In the genomic region with DNA sequence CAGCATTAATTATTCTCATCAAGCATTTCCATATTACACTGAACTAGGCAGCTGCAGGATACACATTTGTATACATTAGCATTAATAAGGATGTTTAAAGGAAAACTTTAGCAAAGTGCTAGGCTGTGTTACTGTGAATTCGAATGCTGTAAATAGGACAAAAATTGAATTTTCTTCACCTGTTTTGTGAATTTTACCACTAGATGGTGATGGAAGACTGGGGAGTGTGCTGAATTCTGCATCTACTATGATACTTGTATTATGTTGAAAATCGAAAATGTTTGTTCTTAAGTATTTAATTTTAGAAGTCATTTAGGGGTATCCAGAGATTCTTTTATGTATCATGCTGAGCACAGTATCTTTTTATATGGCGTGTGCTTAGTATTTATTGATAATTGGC, we compare ENCODE assay signal across 11 cellular contexts. TPM values are rescaled to one million over a fixed set of nuclear protein-coding genes. Genes with fewer than 3 reads are reported as not detected.
A peak's percentile ranks its signal among the peaks of the same experiment; 100 is the strongest.
DNase-seq lines count a peak whose midpoint lies in the region; ATAC-seq and TF ChIP-seq lines count a peak whose summit lies in the region.
"Had no signal": no experiment of that assay in that cellular context is flagged by ENCODE, and none has a peak within 500 bp of the region (broad histone marks: within the 10 kb centered on the region; RNA-seq: fewer than 3 reads in every experiment).

No MANE protein-coding gene starts in this region.

- H3K27me3 ChIP-seq in OCI-LY1 (ENCODE audit: insufficient read depth, low read length), result no peaks in the 10 kb centered on the region
- no peaks in the 10 kb centered on the region for H3K27me3 ChIP-seq in fibroblast of lung (ENCODE audit: control insufficient read depth, insufficient read depth, low read length)

- H3K9me3 Mint-ChIP-seq in activated CD4-positive, alpha-beta T cell treated with anti-CD3 and anti-CD28 coated beads, Interleukin-2, amount 10 ng/mL, durations not matched to agents 24 days and 14 days, result no peaks in the 10 kb centered on the region
- H3K9me3 Mint-ChIP-seq in activated CD4-positive, alpha-beta T cell treated with anti-CD3 and anti-CD28 coated beads, Interleukin-2, amount 10 ng/mL, durations not matched to agents 7 days and 5 days, result no peaks in the 10 kb centered on the region
- no peaks in the 10 kb centered on the region for H3K9me3 Mint-ChIP-seq in type B pancreatic cell
- H3K9me3 Mint-ChIP-seq: T-helper 2 cell treated with Interferon-gamma antibody and Interleukin-4, amounts not matched to agents 5 μg/mL and 100 μg/mL, for 36 hours had no signal

- H2AFZ ChIP-seq in OCI-LY1 (ENCODE audit: low read length) (no peak overlapping the region), fibroblast of lung (ENCODE audit: low read length) (no peak overlapping the region)

- POLR2A ChIA-PET in activated CD4-positive, alpha-beta T cell treated with anti-CD3 and anti-CD28 coated beads, Interleukin-2, amount 10 ng/mL, durations not matched to agents 7 days and 5 days (lab: Charles Lee), result no interaction called here

- H3K4me1 Mint-ChIP-seq in activated CD4-positive, alpha-beta T cell treated with anti-CD3 and anti-CD28 coated beads, Interleukin-2, amount 10 ng/mL, durations not matched to agents 24 days and 14 days, result no peaks in the 10 kb centered on the region
- no peaks in the 10 kb centered on the region for H3K4me1 Mint-ChIP-seq in activated CD4-positive, alpha-beta T cell treated with anti-CD3 and anti-CD28 coated beads, Interleukin-2, amount 10 ng/mL, durations not matched to agents 7 days and 5 days
- no peaks in the 10 kb centered on the region for H3K4me1 Mint-ChIP-seq in type B pancreatic cell (ENCODE audit: unreplicated experiment)

- TF ChIP-seq CTCF in OCI-LY1 (IDR thresholded peaks at IDR 0.05; ENCODE audit: low read length), result peak; percentile 51; the same call in 1 of the 2 replicates
- TF ChIP-seq CTCF in fibroblast of lung (conservative IDR thresholded peaks at IDR 0.05 in 1 of 2, IDR thresholded peaks at IDR 0.05 in 1 of 2; ENCODE audit: low read depth in 1 of 2, low read length in 2 of 2), result peak; percentile 56 to 61
- peak; percentile 62 for TF ChIP-seq CTCF in type B pancreatic cell (conservative IDR thresholded peaks at IDR 0.05)

- H3K4me1 ChIP-seq in OCI-LY1 (ENCODE audit: insufficient read depth, low read length, severe bottlenecking) (no peaks in the 10 kb centered on the region), fibroblast of lung (ENCODE audit: control insufficient read depth, extremely low read depth, insufficient read depth, low read length) (no peaks in the 10 kb centered on the region)

- no peaks in the 10 kb centered on the region for H3F3A ChIP-seq in OCI-LY1 (ENCODE audit: insufficient read depth, low read length)

- H3K9me2 ChIP-seq in OCI-LY1 (ENCODE audit: low read depth, low read length), result no peaks in the 10 kb centered on the region

- no peaks in the 10 kb centered on the region for H3K36me3 Mint-ChIP-seq in activated CD4-positive, alpha-beta T cell treated with anti-CD3 and anti-CD28 coated beads, Interleukin-2, amount 10 ng/mL, durations not matched to agents 24 days and 14 days (ENCODE audit: low read depth)
- no peaks in the 10 kb centered on the region for H3K36me3 Mint-ChIP-seq in activated CD4-positive, alpha-beta T cell treated with anti-CD3 and anti-CD28 coated beads, Interleukin-2, amount 10 ng/mL, durations not matched to agents 7 days and 5 days (ENCODE audit: low read depth)
- no peaks in the 10 kb centered on the region for H3K36me3 Mint-ChIP-seq in type B pancreatic cell

- peaks cover 14% of the 10 kb centered on the region for H3K27me3 Mint-ChIP-seq in activated CD4-positive, alpha-beta T cell treated with anti-CD3 and anti-CD28 coated beads, Interleukin-2, amount 10 ng/mL, durations not matched to agents 24 days and 14 days
- H3K27me3 Mint-ChIP-seq in activated CD4-positive, alpha-beta T cell treated with anti-CD3 and anti-CD28 coated beads, Interleukin-2, amount 10 ng/mL, durations not matched to agents 7 days and 5 days, result no peaks in the 10 kb centered on the region
- no peaks in the 10 kb centered on the region for H3K27me3 Mint-ChIP-seq in type B pancreatic cell

- H3K4me3 ChIP-seq in OCI-LY1 (ENCODE audit: low read depth, low read length, poor library complexity, severe bottlenecking), result no peak overlapping the region
- no peak overlapping the region for H3K4me3 ChIP-seq in fibroblast of lung (replicated peaks in 1 of 4; ENCODE audit: control extremely low read depth in 1 of 4, insufficient read depth in 1 of 4, low read depth in 3 of 4, low read length in 4 of 4)
- H3K4me3 ChIP-seq: skin epidermis had no signal

- no peak for ATAC-seq in GM18909 (IDR thresholded peaks at IDR 0.05; ENCODE audit: poor library complexity, unreplicated experiment)

- H3K79me2 ChIP-seq in OCI-LY1 (ENCODE audit: insufficient read depth, low read length) (no peaks in the 10 kb centered on the region), fibroblast of lung (ENCODE audit: control insufficient read depth, insufficient read depth, low read length) (no peaks in the 10 kb centered on the region)

- H3K9me3 ChIP-seq in OCI-LY1 (ENCODE audit: low read length) (no peaks in the 10 kb centered on the region), fibroblast of lung (ENCODE audit: control insufficient read depth, insufficient read depth, low read depth, low read length) (no peaks in the 10 kb centered on the region)

- H4K20me1 ChIP-seq in OCI-LY1 (ENCODE audit: insufficient read depth, low read length) (no peaks in the 10 kb centered on the region), fibroblast of lung (ENCODE audit: control insufficient read depth, extremely low read depth, insufficient read depth, low read length) (no peaks in the 10 kb centered on the region)

- no peak overlapping the region for H3K27ac Mint-ChIP-seq in activated CD4-positive, alpha-beta T cell treated with anti-CD3 and anti-CD28 coated beads, Interleukin-2, amount 10 ng/mL, durations not matched to agents 24 days and 14 days
- no peak overlapping the region for H3K27ac Mint-ChIP-seq in activated CD4-positive, alpha-beta T cell treated with anti-CD3 and anti-CD28 coated beads, Interleukin-2, amount 10 ng/mL, durations not matched to agents 7 days and 5 days
- H3K27ac Mint-ChIP-seq in type B pancreatic cell, result no peak overlapping the region
- H3K27ac Mint-ChIP-seq: T-helper 2 cell treated with Interferon-gamma antibody and Interleukin-4, amounts not matched to agents 5 μg/mL and 100 μg/mL, for 36 hours had no signal

- intact Hi-C loops in activated CD4-positive, alpha-beta T cell treated with anti-CD3 and anti-CD28 coated beads, Interleukin-2, amount 10 ng/mL, durations not matched to agents 24 days and 14 days (cut with micrococcal nuclease), result loop anchor here (1.0 to 10.0 kb wide), 4 partner anchors 38 to 628 kb away; no protein-coding TSS in a partner anchor

- H3K4me2 ChIP-seq in OCI-LY1 (ENCODE audit: low read length), result no peak overlapping the region
- no peak overlapping the region for H3K4me2 ChIP-seq in fibroblast of lung (ENCODE audit: extremely low read depth, insufficient read depth, low read length)

- no peaks in the 10 kb centered on the region for H3K36me3 ChIP-seq in OCI-LY1 (ENCODE audit: insufficient read depth, low read length)
- no peaks in the 10 kb centered on the region for H3K36me3 ChIP-seq in fibroblast of lung (ENCODE audit: control insufficient read depth, insufficient read depth, low read length)

- CTCF ChIA-PET in activated CD4-positive, alpha-beta T cell treated with anti-CD3 and anti-CD28 coated beads, Interleukin-2, amount 10 ng/mL, durations not matched to agents 7 days and 5 days (lab: Charles Lee), result interaction anchor here (1.3 kb wide), 1 partner anchor 56 kb away, joined by 3 read pairs; no protein-coding TSS in a partner anchor

- no peak overlapping the region for H3K9ac ChIP-seq in OCI-LY1 (ENCODE audit: low read length)
- H3K9ac ChIP-seq in fibroblast of lung (ENCODE audit: insufficient read depth, low read length), result no peak overlapping the region

- DNase-seq in activated CD4-positive, alpha-beta T cell treated with anti-CD3 and anti-CD28 coated beads, Interleukin-2, amount 10 ng/mL, durations not matched to agents 24 days and 14 days, result peak; percentile 54
- DNase-seq in activated CD4-positive, alpha-beta T cell treated with anti-CD3 and anti-CD28 coated beads, Interleukin-2, amount 10 ng/mL, durations not matched to agents 7 days and 5 days, result no peak
- DNase-seq in fibroblast of lung (ENCODE audit: low read depth in 2 of 2), result peak; percentile 25 to 74
- no peak for DNase-seq in type B pancreatic cell (ENCODE audit: extremely low spot score, unreplicated experiment)
- DNase-seq in UCSD-AML1 (lab: John Stamatoyannopoulos, UW; ENCODE audit: unreplicated experiment), result no peak
- DNase-seq in NCI-H2029 (lab: John Stamatoyannopoulos, UW), result no peak
- DNase-seq: DMS153 had no signal

- H3K27ac ChIP-seq in OCI-LY1 (ENCODE audit: low read depth, low read length, poor library complexity, severe bottlenecking) (no peak overlapping the region), fibroblast of lung (ENCODE audit: insufficient read depth, low read length) (no peak overlapping the region)
- H3K27ac ChIP-seq: skin epidermis had no signal

- no peak overlapping the region for H3K4me3 Mint-ChIP-seq in activated CD4-positive, alpha-beta T cell treated with anti-CD3 and anti-CD28 coated beads, Interleukin-2, amount 10 ng/mL, durations not matched to agents 24 days and 14 days
- H3K4me3 Mint-ChIP-seq in activated CD4-positive, alpha-beta T cell treated with anti-CD3 and anti-CD28 coated beads, Interleukin-2, amount 10 ng/mL, durations not matched to agents 7 days and 5 days, result no peak overlapping the region
- no peak overlapping the region for H3K4me3 Mint-ChIP-seq in type B pancreatic cell
- H3K4me3 Mint-ChIP-seq: T-helper 2 cell treated with Interferon-gamma antibody and Interleukin-4, amounts not matched to agents 5 μg/mL and 100 μg/mL, for 36 hours had no signal

RNA-seq across cellular contexts. Expression of a gene that starts 12.3 kb away (rescaled TPM):
- 2.5 and 3.0 TPM in 2 replicates for total RNA-seq in activated CD4-positive, alpha-beta T cell treated with anti-CD3 and anti-CD28 coated beads, Interleukin-2, amount 10 ng/mL, durations not matched to agents 24 days and 14 days
- under 1 TPM; 0.25 to 0.27 TPM for total RNA-seq in activated CD4-positive, alpha-beta T cell treated with anti-CD3 and anti-CD28 coated beads, Interleukin-2, amount 10 ng/mL, durations not matched to agents 7 days and 5 days
- total RNA-seq in fibroblast of lung (not detected in 2 replicates), type B pancreatic cell (ENCODE audit: low replicate concordance) (0.14 and 0.60 TPM in 2 replicates)
- polyA plus RNA-seq in fibroblast of lung, result 0.09 and 0.26 TPM in 2 replicates
- polyA plus RNA-seq in fibroblast of lung (2012), result 0.29 TPM in 1 of 2 replicates, not detected in the other
- polyA minus RNA-seq in fibroblast of lung (ENCODE audit: low replicate concordance), result not detected in 2 replicates

RNA-seq across cellular contexts. Expression of a gene that starts 25.9 kb away (rescaled TPM):
- 1.0 and 1.4 TPM in 2 replicates for total RNA-seq in activated CD4-positive, alpha-beta T cell treated with anti-CD3 and anti-CD28 coated beads, Interleukin-2, amount 10 ng/mL, durations not matched to agents 24 days and 14 days
- total RNA-seq in activated CD4-positive, alpha-beta T cell treated with anti-CD3 and anti-CD28 coated beads, Interleukin-2, amount 10 ng/mL, durations not matched to agents 7 days and 5 days, result under 1 TPM; 0.22 to 0.40 TPM
- total RNA-seq in fibroblast of lung, result 0.17 and 0.26 TPM in 2 replicates
- 0.05 and 0.11 TPM in 2 replicates for polyA plus RNA-seq in fibroblast of lung
- polyA plus RNA-seq in fibroblast of lung (2012), result 0.10 and 0.30 TPM in 2 replicates
- polyA minus RNA-seq in fibroblast of lung (ENCODE audit: low replicate concordance), result not detected in 2 replicates
- total RNA-seq in type B pancreatic cell (ENCODE audit: low replicate concordance), result 5.5 and 28.9 TPM in 2 replicates

RNA-seq across cellular contexts. Expression of a gene that starts 38.7 kb away (rescaled TPM):
- not detected in 2 replicates for total RNA-seq in activated CD4-positive, alpha-beta T cell treated with anti-CD3 and anti-CD28 coated beads, Interleukin-2, amount 10 ng/mL, durations not matched to agents 24 days and 14 days
- not detected for total RNA-seq in activated CD4-positive, alpha-beta T cell treated with anti-CD3 and anti-CD28 coated beads, Interleukin-2, amount 10 ng/mL, durations not matched to agents 7 days and 5 days
- total RNA-seq in fibroblast of lung, result under 0.01 TPM in 1 of 2 replicates, not detected in the other
- polyA plus RNA-seq in fibroblast of lung, result 0.03 TPM in 1 of 2 replicates, not detected in the other
- polyA plus RNA-seq in fibroblast of lung (2012), result not detected in 2 replicates
- polyA minus RNA-seq in fibroblast of lung (ENCODE audit: low replicate concordance), result not detected in 2 replicates
- total RNA-seq in type B pancreatic cell (ENCODE audit: low replicate concordance), result not detected in 2 replicates

Comparison
In these comparisons a context has a peak if more than half of its experiments do, and no peak if none do; other contexts are left out.
1. DNase-seq: peak in activated CD4-positive, alpha-beta T cell treated with anti-CD3 and anti-CD28 coated beads, Interleukin-2, amount 10 ng/mL, durations not matched to agents 24 days and 14 days (single experiment) and fibroblast of lung (2 of 2); none in activated CD4-positive, alpha-beta T cell treated with anti-CD3 and anti-CD28 coated beads, Interleukin-2, amount 10 ng/mL, durations not matched to agents 7 days and 5 days (single experiment), type B pancreatic cell (single experiment), UCSD-AML1 (single experiment) and NCI-H2029 (single experiment).
2. Peak in every context shown above with its lines, with median percentiles within 50 percentile points of each other: CTCF ChIP-seq.